In genomic region chr17:39402890-39403605, GRCh38 we compare ENCODE assay signal across 8 cellular contexts. TPM values are rescaled to one million over a fixed set of nuclear protein-coding genes. Genes with fewer than 3 reads are reported as not detected.
DNase-seq lines count a peak whose midpoint lies in the region; ATAC-seq, FAIRE-seq and TF ChIP-seq lines count a peak whose summit lies in the region.
"Had no signal": no experiment of that assay in that cellular context is flagged by ENCODE, and none has a peak within 500 bp of the region (broad histone marks: within the 10 kb centered on the region; RNA-seq: fewer than 3 reads in every experiment).

No MANE protein-coding gene starts in this region.

- H3K27me3 Mint-ChIP-seq in astrocyte (ENCODE audit: low read depth, unreplicated experiment): no peaks in the 10 kb centered on the region
- peaks cover 4% of the 10 kb centered on the region for H3K27me3 Mint-ChIP-seq in neural crest cell (ENCODE audit: low read depth)

- H3F3A ChIP-seq in DOHH2 (ENCODE audit: control insufficient read depth, insufficient read depth): peaks cover 35% of the 10 kb centered on the region

- H3K9me3 ChIP-seq in DOHH2 (ENCODE audit: control insufficient read depth, insufficient read depth, low read length) (no peaks in the 10 kb centered on the region), Karpas-422 (ENCODE audit: low read length) (no peaks in the 10 kb centered on the region), astrocyte (ENCODE audit: insufficient read depth, low read depth, low read length) (no peaks in the 10 kb centered on the region)
- H3K9me3 ChIP-seq: colonic mucosa had no signal

- H3K9me3 Mint-ChIP-seq in astrocyte (ENCODE audit: unreplicated experiment): no peaks in the 10 kb centered on the region
- no peaks in the 10 kb centered on the region for H3K9me3 Mint-ChIP-seq in neural crest cell

- H3K27ac ChIP-seq in DOHH2 (ENCODE audit: low read depth, low read length) (no peak overlapping the region), Karpas-422 (ENCODE audit: low read length) (no peak overlapping the region), astrocyte (ENCODE audit: low read depth, low read length) (no peak overlapping the region)

- H3K27ac Mint-ChIP-seq in astrocyte (ENCODE audit: unreplicated experiment): no peak overlapping the region
- H3K27ac Mint-ChIP-seq in neural crest cell (ENCODE audit: unreplicated experiment): no peak overlapping the region

- H3K4me1 Mint-ChIP-seq in astrocyte (ENCODE audit: low read depth, unreplicated experiment): peaks cover 21% of the 10 kb centered on the region
- peaks cover 16% of the 10 kb centered on the region for H3K4me1 Mint-ChIP-seq in neural crest cell

- H3K36me3 ChIP-seq in DOHH2 (ENCODE audit: control insufficient read depth, low read length) (peaks cover 20% of the 10 kb centered on the region), Karpas-422 (ENCODE audit: insufficient read depth, low read length) (peaks cover 14% of the 10 kb centered on the region; the same call in 1 of the 2 replicates), astrocyte (ENCODE audit: insufficient read depth, low read length) (peaks cover 17% of the 10 kb centered on the region)
- H3K36me3 ChIP-seq: colonic mucosa had no signal

- peak overlapping the region; percentile 97 for H3K4me3 ChIP-seq in DOHH2 (ENCODE audit: low read length)
- peak overlapping the region; percentile 99 for H3K4me3 ChIP-seq in Karpas-422 (ENCODE audit: low read length)
- peak overlapping the region; percentile 63 for H3K4me3 ChIP-seq in astrocyte (ENCODE audit: insufficient read depth, low read depth, low read length)

- peaks cover 6% of the 10 kb centered on the region for H3K36me3 Mint-ChIP-seq in astrocyte (ENCODE audit: low read depth, unreplicated experiment)
- peaks cover under 1% of the 10 kb centered on the region for H3K36me3 Mint-ChIP-seq in neural crest cell (ENCODE audit: low read depth)

- no peak for TF ChIP-seq CTCF in DOHH2 (IDR thresholded peaks at IDR 0.05; ENCODE audit: low read depth, low read length, poor library complexity, severe bottlenecking)
- TF ChIP-seq CTCF in astrocyte (IDR thresholded peaks at IDR 0.05; ENCODE audit: insufficient read depth, low read depth, low read length): no peak
- no peak for TF ChIP-seq CTCF in neural crest cell (conservative IDR thresholded peaks at IDR 0.05)

- H3K4me3 Mint-ChIP-seq in astrocyte (ENCODE audit: unreplicated experiment) (peak overlapping the region; percentile 68), neural crest cell (peak overlapping the region; percentile 99)

- H4K20me1 ChIP-seq in DOHH2 (ENCODE audit: control insufficient read depth, insufficient read depth, low read depth, low read length) (no peaks in the 10 kb centered on the region; the same call in 1 of the 2 replicates), Karpas-422 (ENCODE audit: insufficient read depth, low read depth, low read length) (peaks cover 3% of the 10 kb centered on the region; the same call in 1 of the 2 replicates), astrocyte (ENCODE audit: insufficient read depth, low read length) (peaks cover 10% of the 10 kb centered on the region)

- DNase-seq in Karpas-422 (no peak), astrocyte (ENCODE audit: low read depth) (no peak), neural crest cell (ENCODE audit: low read depth, low spot score) (no peak), superior temporal gyrus (ENCODE audit: extremely low spot score) (no peak)

- ATAC-seq in HG03354 (IDR thresholded peaks at IDR 0.05; ENCODE audit: poor library complexity, severe bottlenecking, unreplicated experiment) (no peak), HG02852 (IDR thresholded peaks at IDR 0.05; ENCODE audit: unreplicated experiment) (no peak)

- H3K27me3 ChIP-seq in DOHH2 (ENCODE audit: control insufficient read depth, low read length): no peaks in the 10 kb centered on the region
- no peaks in the 10 kb centered on the region for H3K27me3 ChIP-seq in Karpas-422 (ENCODE audit: low read length)
- no peaks in the 10 kb centered on the region for H3K27me3 ChIP-seq in astrocyte (ENCODE audit: insufficient read depth, low read length)
- H3K27me3 ChIP-seq: colonic mucosa had no signal

- peaks cover 22% of the 10 kb centered on the region for H3K79me2 ChIP-seq in DOHH2 (ENCODE audit: control insufficient read depth, low read length)
- peaks cover 38% of the 10 kb centered on the region for H3K79me2 ChIP-seq in Karpas-422 (ENCODE audit: low read length)
- peaks cover 29% of the 10 kb centered on the region for H3K79me2 ChIP-seq in astrocyte (ENCODE audit: insufficient read depth, low read length)

- FAIRE-seq in astrocyte (lab: Jason Lieb, UNC): no peak

- no peaks in the 10 kb centered on the region for H3K9me2 ChIP-seq in DOHH2 (replicated peaks; ENCODE audit: control insufficient read depth, low read length)
- no peaks in the 10 kb centered on the region for H3K9me2 ChIP-seq in Karpas-422 (replicated peaks; ENCODE audit: insufficient read depth, low read length)

- H2AFZ ChIP-seq in Karpas-422 (ENCODE audit: low read length): no peak overlapping the region
- no peak overlapping the region for H2AFZ ChIP-seq in astrocyte (ENCODE audit: low read depth, low read length)

- H3K4me1 ChIP-seq in DOHH2 (ENCODE audit: control insufficient read depth, low read length): peaks cover 15% of the 10 kb centered on the region
- H3K4me1 ChIP-seq in Karpas-422 (ENCODE audit: low read length): peaks cover 30% of the 10 kb centered on the region
- H3K4me1 ChIP-seq in astrocyte (ENCODE audit: insufficient read depth, low read length): peaks cover 28% of the 10 kb centered on the region

- H3K4me2 ChIP-seq in DOHH2 (ENCODE audit: low read length): peak overlapping the region; percentile 72
- peak overlapping the region; percentile 86 for H3K4me2 ChIP-seq in Karpas-422 (ENCODE audit: low read depth, low read length, poor library complexity, severe bottlenecking)
- H3K4me2 ChIP-seq in astrocyte (ENCODE audit: low read length): peak overlapping the region; percentile 84

- H3K9ac ChIP-seq in Karpas-422 (ENCODE audit: low read length): no peak overlapping the region
- no peak overlapping the region for H3K9ac ChIP-seq in astrocyte (ENCODE audit: low read length)

RNA-seq across cellular contexts. Expression of gene FBXL20, which starts 1.6 kb away (rescaled TPM):
- 14.3 and 27.0 TPM in 2 replicates for total RNA-seq in Karpas-422 (2014; rRNA removed; shearing (Covaris generic); ENCODE audit: low replicate concordance)
- 18.3 and 21.6 TPM in 2 replicates for total RNA-seq in astrocyte
- total RNA-seq in neural crest cell: 13.8 and 14.3 TPM in 2 replicates

RNA-seq across cellular contexts. Expression of gene MED1, which starts 48.0 kb away (rescaled TPM):
- total RNA-seq in Karpas-422 (2014; rRNA removed; shearing (Covaris generic); ENCODE audit: low replicate concordance): 26.0 and 40.0 TPM in 2 replicates
- 43.8 and 46.6 TPM in 2 replicates for total RNA-seq in astrocyte
- 63.4 and 65.0 TPM in 2 replicates for total RNA-seq in neural crest cell

RNA-seq across cellular contexts. Expression of gene CDK12, which starts 58.2 kb away (rescaled TPM):
- total RNA-seq in Karpas-422 (2014; rRNA removed; shearing (Covaris generic); ENCODE audit: low replicate concordance): 58.8 and 67.0 TPM in 2 replicates
- total RNA-seq in astrocyte (55.7 and 56.6 TPM in 2 replicates), neural crest cell (69.1 and 69.8 TPM in 2 replicates)
